Comparison of ENCODE assay signal across 1 cellular context in genomic region chr7:100568936-100569844, GRCh38.
TF ChIP-seq lines count a peak whose summit lies in the region.

No MANE protein-coding gene starts in this region.

TF ChIP-seq in GM12878, 131 proteins besides CTCF, POLR2A, EP300 and RAD21 (continued from another document):
- no peak for TF ChIP-seq ZBTB11 (CRISPR knock-in tag; IDR thresholded peaks at IDR 0.05)
- TF ChIP-seq SP1 (IDR thresholded peaks at IDR 0.05; ENCODE audit: low read depth, low read length), result no peak
- TF ChIP-seq USF1 (IDR thresholded peaks at IDR 0.05; ENCODE audit: borderline replicate concordance, extremely low read length, insufficient read depth, low read depth, low read length), result peak; percentile 56
- TF ChIP-seq CREB1 (IDR thresholded peaks at IDR 0.05; ENCODE audit: low read depth), result peak; percentile 32; the same call in 1 of the 2 replicates
